Comparison of ENCODE assay signal across 12 cellular contexts in genomic region chr3:12308517-12308916, GRCh38. TPM values are rescaled to one million over a fixed set of nuclear protein-coding genes. Genes with fewer than 3 reads are reported as not detected.
DNase-seq lines count a peak whose midpoint lies in the region; ATAC-seq, FAIRE-seq and TF ChIP-seq lines count a peak whose summit lies in the region.
"Had no signal": no experiment of that assay in that cellular context is flagged by ENCODE, and none has a peak within 500 bp of the region (broad histone marks: within the 10 kb centered on the region; RNA-seq: fewer than 3 reads in every experiment).

No MANE protein-coding gene starts in this region.

- TF ChIP-seq POLR2A in A549 (IDR thresholded peaks at IDR 0.05; ENCODE audit: low read length), result no peak
- TF ChIP-seq POLR2A in heart left ventricle (IDR thresholded peaks at IDR 0.05), result no peak

- no peaks in the 10 kb centered on the region for H3K9me2 ChIP-seq in hepatocyte (replicated peaks; ENCODE audit: insufficient read depth)

- H3K36me3 Mint-ChIP-seq in activated T-helper 2 cell treated with anti-CD3 and anti-CD28 coated beads, Interferon-gamma antibody, Interleukin-2, Interleukin-4, amounts not matched to agents 10 μg/mL and 5 μg/mL and 100 μg/mL, durations not matched to agents 14 hours and 24 hours and 36 hours (ENCODE audit: low read depth), result peaks cover 8% of the 10 kb centered on the region
- H3K36me3 Mint-ChIP-seq: CD4-positive, alpha-beta memory T cell had no signal

- ATAC-seq in A549 (peak; percentile 65 to 76; a peak in 5 of 6 replicates), heart left ventricle (no peak), GM19351 (IDR thresholded peaks at IDR 0.05; ENCODE audit: unreplicated experiment) (no peak)

- H3K36me3 ChIP-seq in hepatocyte (replicated peaks; ENCODE audit: insufficient read depth, low read depth) (no peaks in the 10 kb centered on the region), heart left ventricle (no peaks in the 10 kb centered on the region)

- H3K79me2 ChIP-seq in hepatocyte, result peaks cover 38% of the 10 kb centered on the region

- H3K9me3 ChIP-seq in A549 (no peaks in the 10 kb centered on the region), hepatocyte (ENCODE audit: low read depth) (no peaks in the 10 kb centered on the region), heart left ventricle (no peaks in the 10 kb centered on the region)

- peaks cover 3% of the 10 kb centered on the region for H3K27me3 Mint-ChIP-seq in activated T-helper 2 cell treated with anti-CD3 and anti-CD28 coated beads, Interferon-gamma antibody, Interleukin-2, Interleukin-4, amounts not matched to agents 10 μg/mL and 5 μg/mL and 100 μg/mL, durations not matched to agents 14 hours and 24 hours and 36 hours (ENCODE audit: low read depth)

- POLR2A ChIA-PET in A549 (lab: Yijun Ruan, JAX), result no interaction called here

- H3K4me3 ChIP-seq in A549 (peak overlapping the region; percentile 19; the same call in 1 of the 3 replicates), hepatocyte (no peak overlapping the region), heart left ventricle (no peak overlapping the region)

- no peak overlapping the region for H2AFZ ChIP-seq in hepatocyte

- H4K20me1 ChIP-seq in hepatocyte (ENCODE audit: insufficient read depth, poor library complexity, severe bottlenecking), result no peaks in the 10 kb centered on the region

- TF ChIP-seq EP300 in A549 (IDR thresholded peaks at IDR 0.05), result peak; percentile 62 to 78; a peak in 2 of 5 replicates

- H3K4me1 ChIP-seq in A549 (peaks cover 96% of the 10 kb centered on the region), hepatocyte (ENCODE audit: insufficient read depth) (no peaks in the 10 kb centered on the region), heart left ventricle (peaks cover 0 to 21% (median 0%) of the 10 kb centered on the region in 12 donors)

- no peak for TF ChIP-seq CTCF in A549 (IDR thresholded peaks at IDR 0.05)
- TF ChIP-seq CTCF in hepatocyte (IDR thresholded peaks at IDR 0.05; ENCODE audit: poor library complexity), result no peak
- TF ChIP-seq CTCF in heart left ventricle (IDR thresholded peaks at IDR 0.05), result no peak

- peak overlapping the region; percentile 86 to 92 for H3K27ac ChIP-seq in A549
- no peak overlapping the region for H3K27ac ChIP-seq in hepatocyte
- H3K27ac ChIP-seq in heart left ventricle, result no peak overlapping the region

- peak; percentile 98 for FAIRE-seq in A549 (lab: Jason Lieb, UNC)

- peak overlapping the region; percentile 82 for H3K27ac Mint-ChIP-seq in activated T-helper 2 cell treated with anti-CD3 and anti-CD28 coated beads, Interferon-gamma antibody, Interleukin-2, Interleukin-4, amounts not matched to agents 10 μg/mL and 5 μg/mL and 100 μg/mL, durations not matched to agents 14 hours and 24 hours and 36 hours
- H3K27ac Mint-ChIP-seq: CD4-positive, alpha-beta memory T cell; nephron had no signal

- H3K4me3 Mint-ChIP-seq in activated T-helper 2 cell treated with anti-CD3 and anti-CD28 coated beads, Interferon-gamma antibody, Interleukin-2, Interleukin-4, amounts not matched to agents 10 μg/mL and 5 μg/mL and 100 μg/mL, durations not matched to agents 14 hours and 24 hours and 36 hours (ENCODE audit: low read depth), result no peak overlapping the region
- H3K4me3 Mint-ChIP-seq: CD4-positive, alpha-beta memory T cell; nephron had no signal

- CTCF ChIA-PET in A549 (lab: Yijun Ruan, JAX), result interaction anchor here (1.7 kb wide), 1 partner anchor 171 kb away, joined by 9 read pairs; no protein-coding TSS in a partner anchor

- H3K4me2 ChIP-seq in A549, result peak overlapping the region; percentile 80
- H3K4me2 ChIP-seq in hepatocyte, result no peak overlapping the region

- peak in 1 of 2 experiments; percentile 26; a peak in 1 of 5 replicates for TF ChIP-seq RAD21 in A549 (conservative IDR thresholded peaks at IDR 0.05 in 1 of 2, IDR thresholded peaks at IDR 0.05 in 1 of 2)

- DNase-seq in A549 (ENCODE audit: low read depth in 1 of 2, low spot score in 1 of 2) (peak; percentile 56 to 92), HCEC 1CT (peak; percentile 90), hepatocyte (ENCODE audit: low spot score) (peak; percentile 36), C1 segment of cervical spinal cord (lab: John Stamatoyannopoulos, UW) (no peak), heart left ventricle (no peak), HK-2 (ENCODE audit: unreplicated experiment) (no peak)
- DNase-seq in activated T-helper 2 cell treated with anti-CD3 and anti-CD28 coated beads, Interferon-gamma antibody, Interleukin-2, Interleukin-4, amounts not matched to agents 10 μg/mL and 5 μg/mL and 100 μg/mL, durations not matched to agents 14 hours and 24 hours and 36 hours (ENCODE audit: low spot score), result no peak
- DNase-seq: activated CD4-positive, alpha-beta T cell treated with anti-CD3 and anti-CD28 coated beads for 48 hours; CD4-positive, alpha-beta memory T cell; NCI-H1694 treated with DMSO at 0.1 percent for 48 hours had no signal

- intact Hi-C loops in activated T-helper 2 cell treated with anti-CD3 and anti-CD28 coated beads, Interferon-gamma antibody, Interleukin-2, Interleukin-4, amounts not matched to agents 10 μg/mL and 5 μg/mL and 100 μg/mL, durations not matched to agents 14 hours and 24 hours and 36 hours (cut with micrococcal nuclease), result loop anchor here (1.0 to 5.0 kb wide), 3 partner anchors 16 to 115 kb away; no protein-coding TSS in a partner anchor
- intact Hi-C loops in heart left ventricle (cut with DNase I), result no loop called here

- peaks cover 34% of the 10 kb centered on the region for H3K4me1 Mint-ChIP-seq in activated T-helper 2 cell treated with anti-CD3 and anti-CD28 coated beads, Interferon-gamma antibody, Interleukin-2, Interleukin-4, amounts not matched to agents 10 μg/mL and 5 μg/mL and 100 μg/mL, durations not matched to agents 14 hours and 24 hours and 36 hours (ENCODE audit: low read depth)
- H3K4me1 Mint-ChIP-seq: CD4-positive, alpha-beta memory T cell; nephron had no signal

- no peaks in the 10 kb centered on the region for H3K9me3 Mint-ChIP-seq in activated T-helper 2 cell treated with anti-CD3 and anti-CD28 coated beads, Interferon-gamma antibody, Interleukin-2, Interleukin-4, amounts not matched to agents 10 μg/mL and 5 μg/mL and 100 μg/mL, durations not matched to agents 14 hours and 24 hours and 36 hours
- H3K9me3 Mint-ChIP-seq: CD4-positive, alpha-beta memory T cell; nephron had no signal

- H3K27me3 ChIP-seq in hepatocyte, result no peaks in the 10 kb centered on the region
- H3K27me3 ChIP-seq in heart left ventricle, result no peaks in the 10 kb centered on the region

TF ChIP-seq in A549, 52 proteins besides CTCF, POLR2A, EP300 and RAD21:
- peak; percentile 76 to 81 for TF ChIP-seq CEBPB (IDR thresholded peaks at IDR 0.05)
- TF ChIP-seq POLR2AphosphoS2 (conservative IDR thresholded peaks at IDR 0.05; ENCODE audit: low read length), result no peak
- peak; percentile 90 for TF ChIP-seq JUNB (IDR thresholded peaks at IDR 0.05)
- TF ChIP-seq FOSL2 (IDR thresholded peaks at IDR 0.05), result peak; percentile 89
- TF ChIP-seq FOSL2 (CRISPR knock-in tag; IDR thresholded peaks at IDR 0.05), result peak; percentile 96
- no peak for TF ChIP-seq MAFK (IDR thresholded peaks at IDR 0.05; ENCODE audit: partially characterized antibody)
- TF ChIP-seq NPAS2 (CRISPR knock-in tag; IDR thresholded peaks at IDR 0.05; ENCODE audit: borderline replicate concordance), result no peak
- TF ChIP-seq JUN (IDR thresholded peaks at IDR 0.05), result peak; percentile 49 to 83; a peak in 2 of 5 replicates
- no peak for TF ChIP-seq RCOR1 (IDR thresholded peaks at IDR 0.05; ENCODE audit: low read depth, low read length)
- TF ChIP-seq TFCP2L1 (CRISPR knock-in tag; IDR thresholded peaks at IDR 0.05), result no peak
- TF ChIP-seq GATA3 (IDR thresholded peaks at IDR 0.05; ENCODE audit: borderline replicate concordance), result peak; percentile 89
- TF ChIP-seq, protein P1, sequence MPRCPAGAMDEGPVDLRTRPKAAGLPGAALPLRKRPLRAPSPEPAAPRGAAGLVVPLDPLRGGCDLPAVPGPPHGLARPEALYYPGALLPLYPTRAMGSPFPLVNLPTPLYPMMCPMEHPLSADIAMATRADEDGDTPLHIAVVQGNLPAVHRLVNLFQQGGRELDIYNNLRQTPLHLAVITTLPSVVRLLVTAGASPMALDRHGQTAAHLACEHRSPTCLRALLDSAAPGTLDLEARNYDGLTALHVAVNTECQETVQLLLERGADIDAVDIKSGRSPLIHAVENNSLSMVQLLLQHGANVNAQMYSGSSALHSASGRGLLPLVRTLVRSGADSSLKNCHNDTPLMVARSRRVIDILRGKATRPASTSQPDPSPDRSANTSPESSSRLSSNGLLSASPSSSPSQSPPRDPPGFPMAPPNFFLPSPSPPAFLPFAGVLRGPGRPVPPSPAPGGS (IDR thresholded peaks at IDR 0.05), result peak; percentile 74; the same call in 2 of the 3 replicates
- 0 out of 2 replicates have a peak, but pooled peaks have one; percentile 33 for TF ChIP-seq PBX3 (IDR thresholded peaks at IDR 0.05)
TF ChIP-seq in A549: peak in this region for 7.

RNA-seq across cellular contexts. Expression of gene PPARG, which starts 19.6 kb away (rescaled TPM):
- polyA plus RNA-seq in A549 (2011; rRNA removed) (43.1 and 51.0 TPM in 2 replicates), A549 (2017; fragmentation: RNase III; extraction: RNeasy Plus Mini Kit Qiagen cat#74134 plus additional on column Dnase treatment) (34.6 to 38.9 TPM (median 35.2 TPM) in 3 replicates), hepatocyte (25.1 and 25.3 TPM in 2 replicates), heart left ventricle (10 to 100 TPM in 1 of 2 donors, 1 to 10 TPM in 1; 8.9 to 10.6 TPM)
- 15.6 and 18.4 TPM in 2 replicates for polyA plus RNA-seq in A549 (2012; cell fraction: cytosol; rRNA removed)
- 8.5 and 10.5 TPM in 2 replicates for polyA plus RNA-seq in A549 (2012; cell fraction: nucleus; rRNA removed)
- 51.3 and 55.0 TPM in 2 replicates for polyA minus RNA-seq in A549 (2011; rRNA and poly(A)+ RNA removed)
- total RNA-seq in activated T-helper 2 cell treated with anti-CD3 and anti-CD28 coated beads, Interferon-gamma antibody, Interleukin-2, Interleukin-4, amounts not matched to agents 10 μg/mL and 5 μg/mL and 100 μg/mL, durations not matched to agents 14 hours and 24 hours and 36 hours, result 40.1 and 43.6 TPM in 2 replicates
- total RNA-seq in hepatocyte (37.9 and 39.6 TPM in 2 replicates), heart left ventricle (10 to 100 TPM; 12.8 to 30.3 (median 21.0) TPM)

Comparison
In these comparisons a context has a peak if more than half of its experiments do, and no peak if none do; other contexts are left out.
1. ATAC-seq: peak in A549 (2 of 2); none in heart left ventricle (0 of 4) and GM19351 (single experiment).
2. DNase-seq: peak in A549 (2 of 2), HCEC 1CT (single experiment) and hepatocyte (single experiment); none in activated T-helper 2 cell treated with anti-CD3 and anti-CD28 coated beads, Interferon-gamma antibody, Interleukin-2, Interleukin-4, amounts not matched to agents 10 μg/mL and 5 μg/mL and 100 μg/mL, durations not matched to agents 14 hours and 24 hours and 36 hours (single experiment), C1 segment of cervical spinal cord (0 of 14), heart left ventricle (0 of 5) and HK-2 (single experiment).
3. H3K27ac ChIP-seq: peak in A549 (2 of 2); none in hepatocyte (single experiment) and heart left ventricle (0 of 12).